Comparison of ENCODE assay signal across 8 cellular contexts in the genomic region with DNA sequence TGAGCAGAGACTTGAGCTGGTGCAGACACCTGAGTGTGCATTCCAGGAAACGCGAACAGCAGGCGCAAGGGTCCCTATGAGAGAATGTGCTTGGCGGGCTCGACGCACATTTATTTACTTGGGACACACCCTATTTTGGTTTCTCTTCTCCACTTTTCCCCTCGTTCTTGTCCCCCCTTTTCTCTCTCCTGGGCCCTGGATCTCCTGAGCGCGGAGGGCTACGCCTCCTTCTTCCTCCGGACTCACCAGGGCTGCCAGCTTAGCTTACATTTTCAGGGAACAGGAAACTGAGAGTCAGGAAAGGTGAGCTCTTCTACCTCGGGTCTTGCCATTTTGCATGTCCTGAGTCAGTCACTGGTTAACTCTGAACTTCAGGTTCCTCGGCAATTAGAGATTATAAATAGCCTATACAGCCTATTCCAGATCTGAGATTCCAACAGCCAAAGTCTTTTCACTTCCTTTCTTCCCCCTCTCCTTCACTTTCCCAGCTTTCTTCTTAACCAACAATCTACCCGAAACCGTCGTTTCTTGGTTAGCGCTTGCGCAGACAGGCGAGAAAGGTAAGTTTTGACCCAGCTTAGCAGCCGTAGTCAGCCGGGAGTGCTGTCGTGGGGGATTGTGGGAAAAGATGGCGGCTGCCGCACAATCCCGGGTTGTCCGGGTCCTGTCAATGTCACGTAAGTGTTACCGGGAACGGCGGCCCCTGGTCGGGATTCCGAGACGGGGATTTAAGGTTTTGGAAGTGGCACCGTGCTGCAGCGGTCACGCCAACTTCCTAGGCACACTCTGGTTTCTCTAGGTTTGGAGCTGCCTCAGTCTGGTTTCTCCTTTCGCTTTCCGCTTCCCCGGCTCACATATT. TPM values are rescaled to one million over a fixed set of nuclear protein-coding genes. Genes with fewer than 3 reads are reported as not detected.
DNase-seq lines count a peak whose midpoint lies in the region; ATAC-seq and TF ChIP-seq lines count a peak whose summit lies in the region.

A gene (minus strand): TSS at position 553 of the 859 bp plus-strand sequence. CDS start 10,855 bp downstream, outside the sequence.
A gene (plus strand): TSS at position 616 of the 859 bp plus-strand sequence. CDS start 13 bp downstream, at position 629.

- peak within 1 kb of the TSS; percentile 85 for H3K4me2 ChIP-seq in smooth muscle cell

- H3K79me2 ChIP-seq in smooth muscle cell (ENCODE audit: low read depth) = peaks cover 39% of the 10 kb centered on the region

- TF ChIP-seq CTCF in WI38 (IDR thresholded peaks at IDR 0.05; ENCODE audit: low read depth, low read length) (no peak), cardiac fibroblast (IDR thresholded peaks at IDR 0.05; ENCODE audit: low read depth, low read length) (no peak), smooth muscle cell (IDR thresholded peaks at IDR 0.05; ENCODE audit: borderline replicate concordance, insufficient read depth, poor library complexity, severe bottlenecking) (no peak)

- H3K27ac ChIP-seq in smooth muscle cell (ENCODE audit: low read depth) = peak within 1 kb of the TSS; percentile 71

- H3K36me3 ChIP-seq in smooth muscle cell (ENCODE audit: low read depth) = no peaks in the 10 kb centered on the region

- H3K4me3 Mint-ChIP-seq in immature natural killer cell = peak within 1 kb of the TSS; percentile 92 to 98 (median 96)

- H3K4me3 ChIP-seq in WI38 (ENCODE audit: low read depth, low read length) (peak within 1 kb of the TSS; percentile 91), cardiac fibroblast (replicated peaks in 1 of 2; ENCODE audit: low read depth in 2 of 2, low read length in 2 of 2) (peak within 1 kb of the TSS; percentile 69 to 83), smooth muscle cell (peak within 1 kb of the TSS; percentile 81)

- peak; percentile 54 for DNase-seq in A172 (ENCODE audit: low spot score)
- peak; percentile 87 for DNase-seq in NCI-H2171 (lab: John Stamatoyannopoulos, UW)
- DNase-seq in cardiac fibroblast (ENCODE audit: low read depth in 2 of 2) = peak; percentile 89 to 90
- DNase-seq in immature natural killer cell = peak; percentile 74 to 81 (median 75)
- peak; percentile 41 for DNase-seq in smooth muscle cell (lab: John Stamatoyannopoulos, UW; ENCODE audit: unreplicated experiment)

- ATAC-seq in GM18520 (IDR thresholded peaks at IDR 0.05; ENCODE audit: unreplicated experiment) (peak; percentile 58), HG03095 (IDR thresholded peaks at IDR 0.05; ENCODE audit: unreplicated experiment) (peak; percentile 58)

- H3K4me1 ChIP-seq in smooth muscle cell (ENCODE audit: low read depth) = peaks cover 12% of the 10 kb centered on the region

- H3K9me3 ChIP-seq in smooth muscle cell (replicated peaks; ENCODE audit: low read depth) = no peaks in the 10 kb centered on the region

- H2AFZ ChIP-seq in smooth muscle cell (ENCODE audit: low read depth) = peak within 1 kb of the TSS; percentile 96

- under 1% methylated on average over 39 of the region's 39 CpGs for WGBS in smooth muscle cell (ENCODE audit: low lambda C conversion rate)

- H3K9ac ChIP-seq in smooth muscle cell (ENCODE audit: low read depth) = peak within 1 kb of the TSS; percentile 79

- no peaks in the 10 kb centered on the region for H3K9me3 Mint-ChIP-seq in immature natural killer cell

- H3K27me3 ChIP-seq in smooth muscle cell (ENCODE audit: low read depth) = no peaks in the 10 kb centered on the region

- H3K27ac Mint-ChIP-seq in immature natural killer cell = peak within 1 kb of the TSS; percentile 89 to 96 (median 93)

- H3K4me1 Mint-ChIP-seq in immature natural killer cell = peaks cover 42 to 60% of the 10 kb centered on the region in 2 donors

- H4K20me1 ChIP-seq in smooth muscle cell (ENCODE audit: low read depth) = no peaks in the 10 kb centered on the region

- H3K27me3 Mint-ChIP-seq in immature natural killer cell (ENCODE audit: low read depth in 3 of 3) = peaks cover 3 to 12% (median 5%) of the 10 kb centered on the region in 3 donors

- H3K36me3 Mint-ChIP-seq in immature natural killer cell = peaks cover 0 to 4% (median 0%) of the 10 kb centered on the region in 3 donors

- H3F3A ChIP-seq in smooth muscle cell (ENCODE audit: low read depth) = no peaks in the 10 kb centered on the region

RNA-seq across cellular contexts. Expression of the first gene that starts in this region (rescaled TPM):
- total RNA-seq in A172 (2014; rRNA removed; shearing (Covaris generic)) = 0.14 TPM in 1 of 2 replicates, not detected in the other
- polyA plus RNA-seq in immature natural killer cell = 1 to 10 TPM in 1 of 3 donors, under 1 TPM in 1, not detected in 1; 0.11 to 2.0 TPM
- total RNA-seq in smooth muscle cell = 0.13 TPM in 2 replicates
- polyA plus RNA-seq in smooth muscle cell = 1.4 TPM in 1 of 2 replicates, not detected in the other

RNA-seq across cellular contexts. Expression of the second gene that starts in this region (rescaled TPM):
- total RNA-seq in A172 (2014; rRNA removed; shearing (Covaris generic)) = 70.0 and 95.3 TPM in 2 replicates
- polyA plus RNA-seq in immature natural killer cell (100 to 1,000 TPM; 148 to 267 (median 201) TPM), smooth muscle cell (152 TPM in 2 replicates)
- total RNA-seq in smooth muscle cell = 61.3 and 99.9 TPM in 2 replicates

Comparison
In these comparisons a context has a peak if more than half of its experiments do, and no peak if none do; other contexts are left out.
1. Peak in every context shown above with its lines: DNase-seq, ATAC-seq, H3K4me3 ChIP-seq and H3K27ac ChIP-seq.